ENCODE assay signal across 8 cellular contexts in genomic region chr7:100894860-100895700, GRCh38. TPM values are rescaled to one million over a fixed set of nuclear protein-coding genes. Genes with fewer than 3 reads are reported as not detected.
A peak's percentile ranks its signal among the peaks of the same experiment; 100 is the strongest.
DNase-seq lines count a peak whose midpoint lies in the region; ATAC-seq and TF ChIP-seq lines count a peak whose summit lies in the region.

No MANE protein-coding gene starts in this region.

- H3K4me3 ChIP-seq in NB4 (ENCODE audit: low read depth, low read length): no peak overlapping the region
- peak overlapping the region; percentile 41 for H3K4me3 ChIP-seq in ovary

- intact Hi-C loops in ovary (cut with DNase I): loop anchor here in 2 of 4 donors (5.0 to 10.0 kb wide), 6 partner anchors 162 to 400 kb away; partner anchors contain the start of gene VGF (in 1 of the 2)

- H3K27ac ChIP-seq in ovary: peak overlapping the region in 1 of 2 donors; percentile 57

- peaks cover 14% of the 10 kb centered on the region for H3K9me3 Mint-ChIP-seq in glutamatergic neuron (ENCODE audit: unreplicated experiment)

- H3K36me3 Mint-ChIP-seq in glutamatergic neuron (ENCODE audit: unreplicated experiment): peaks cover 3% of the 10 kb centered on the region

- TF ChIP-seq CTCF in NB4 (IDR thresholded peaks at IDR 0.05; ENCODE audit: low read depth, low read length) (peak; percentile 85), glutamatergic neuron (IDR thresholded peaks at IDR 0.05; ENCODE audit: partially characterized antibody, unreplicated experiment) (peak; percentile 86), ovary (IDR thresholded peaks at IDR 0.05) (peak; percentile 40 to 77 (median 69))

- no peak for TF ChIP-seq EP300 in ovary (IDR thresholded peaks at IDR 0.05)

- peak overlapping the region; percentile 55 for H3K4me3 Mint-ChIP-seq in glutamatergic neuron (ENCODE audit: unreplicated experiment)

- peaks cover 11% of the 10 kb centered on the region for H3K4me1 Mint-ChIP-seq in glutamatergic neuron (ENCODE audit: low read depth, unreplicated experiment)

- TF ChIP-seq POLR2A in NB4 (IDR thresholded peaks at IDR 0.05; ENCODE audit: extremely low read depth, insufficient read length) (no peak), ovary (IDR thresholded peaks at IDR 0.05) (no peak)

- no peaks in the 10 kb centered on the region for H3K36me3 ChIP-seq in ovary

- H3K27me3 Mint-ChIP-seq in glutamatergic neuron (ENCODE audit: unreplicated experiment): peaks cover 14% of the 10 kb centered on the region

- H3K27me3 ChIP-seq in ovary: no peaks in the 10 kb centered on the region

- H3K4me1 ChIP-seq in ovary (ENCODE audit: insufficient read depth): peaks cover 6% of the 10 kb centered on the region

- no peaks in the 10 kb centered on the region for H3K9me3 ChIP-seq in ovary

- WGBS in ovary, 3 donors: 0 to 2% (median 0%) methylated on average over 19 to 83 of the region's 83 CpGs

- no peak for ATAC-seq in HG03460 (IDR thresholded peaks at IDR 0.05; ENCODE audit: unreplicated experiment)
- no peak for ATAC-seq in HG03354 (IDR thresholded peaks at IDR 0.05; ENCODE audit: poor library complexity, severe bottlenecking, unreplicated experiment)

- DNase-seq in ELR (ENCODE audit: low read depth): peak; percentile 32
- peak; percentile 67 for DNase-seq in NB4 (ENCODE audit: low read depth)
- DNase-seq in activated effector memory CD4-positive, alpha-beta T cell treated with anti-CD3 and anti-CD28 coated beads, Interleukin-2, amount 50 U/mL, for 16 hours: peak; percentile 84
- peak; percentile 92 for DNase-seq in glutamatergic neuron
- DNase-seq in ovary: peak; percentile 59 to 81 (median 71)
- DNase-seq in MV-4-11 (lab: John Stamatoyannopoulos, UW): no peak

- no peak overlapping the region for H3K27ac Mint-ChIP-seq in glutamatergic neuron (ENCODE audit: unreplicated experiment)

RNA-seq across cellular contexts. Expression of gene ACHE, which starts 0.6 kb away (rescaled TPM):
- total RNA-seq in glutamatergic neuron (ENCODE audit: unreplicated experiment) (30.0 TPM), ovary (10 to 100 TPM in 2 of 7 donors, 1 to 10 TPM in 4, under 1 TPM in 1; 0.48 to 15.3 (median 4.9) TPM)
- polyA plus RNA-seq in ovary: 1 to 10 TPM in 1 of 2 donors, under 1 TPM in 1; 0.37 to 1.8 TPM

RNA-seq across cellular contexts. Expression of gene UFSP1, which starts 5.6 kb away (rescaled TPM):
- 3.2 TPM for total RNA-seq in glutamatergic neuron (ENCODE audit: unreplicated experiment)
- 1 to 10 TPM; 2.9 to 7.9 (median 4.7) TPM for total RNA-seq in ovary
- 1 to 10 TPM in 1 of 2 donors, under 1 TPM in 1; 0.38 to 1.8 TPM for polyA plus RNA-seq in ovary

RNA-seq across cellular contexts. Expression of gene SRRT, which starts 20.2 kb away (rescaled TPM):
- 213 TPM for total RNA-seq in glutamatergic neuron (ENCODE audit: unreplicated experiment)
- total RNA-seq in ovary: 100 to 1,000 TPM in 5 of 7 donors, 10 to 100 TPM in 2; 74.2 to 191 (median 149) TPM
- polyA plus RNA-seq in ovary: 100 to 1,000 TPM in 1 of 2 donors, 10 to 100 TPM in 1; 45.8 to 111 TPM

RNA-seq across cellular contexts. Expression of gene TRIP6, which starts 27.9 kb away (rescaled TPM):
- total RNA-seq in glutamatergic neuron (ENCODE audit: unreplicated experiment) (13.1 TPM), ovary (10 to 100 TPM; 42.9 to 98.8 (median 82.0) TPM)
- polyA plus RNA-seq in ovary: 10 to 100 TPM; 17.3 to 72.5 TPM

RNA-seq across cellular contexts. Expression of gene SLC12A9, which starts 42.6 kb away (rescaled TPM):
- total RNA-seq in glutamatergic neuron (ENCODE audit: unreplicated experiment) (36.7 TPM), ovary (10 to 100 TPM; 10.1 to 31.8 (median 26.9) TPM)
- polyA plus RNA-seq in ovary: 10 to 100 TPM in 1 of 2 donors, 1 to 10 TPM in 1; 4.7 to 20.9 TPM
